In the genomic region with DNA sequence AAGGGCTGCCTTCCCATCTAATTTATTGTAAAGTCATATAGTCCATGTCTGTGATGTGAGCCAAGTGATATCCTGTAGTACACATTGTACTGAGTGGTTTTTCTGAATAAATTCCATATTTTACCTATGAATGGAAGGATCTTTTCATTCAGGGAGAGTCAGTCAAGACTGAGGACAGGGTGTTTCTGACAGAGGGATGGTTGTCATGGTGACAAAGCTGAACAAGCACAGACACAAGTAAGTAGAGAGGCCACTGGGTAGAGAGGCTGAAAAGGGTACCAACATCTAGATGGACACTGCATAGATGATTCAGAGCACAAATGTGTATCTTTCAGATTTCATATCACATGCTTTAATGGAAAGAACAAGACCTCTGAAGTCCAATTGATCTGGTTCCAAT, we compare ENCODE assay signal across 24 cellular contexts. TPM values are rescaled to one million over a fixed set of nuclear protein-coding genes. Genes with fewer than 3 reads are reported as not detected.
DNase-seq lines count a peak whose midpoint lies in the region; ATAC-seq, FAIRE-seq and TF ChIP-seq lines count a peak whose summit lies in the region.
"Had no signal": no experiment of that assay in that cellular context is flagged by ENCODE, and none has a peak within 500 bp of the region (broad histone marks: within the 10 kb centered on the region; RNA-seq: fewer than 3 reads in every experiment).

No MANE protein-coding gene starts in this region.

- H3K9me1 ChIP-seq in K562 (ENCODE audit: control insufficient read depth, insufficient read depth, low read length), result no peaks in the 10 kb centered on the region

- H3K4me1 Mint-ChIP-seq in MCF 10A (ENCODE audit: insufficient read depth, unreplicated experiment), result peaks cover 32% of the 10 kb centered on the region
- peaks cover 5% of the 10 kb centered on the region for H3K4me1 Mint-ChIP-seq in activated CD8-positive, alpha-beta T cell treated with anti-CD3 and anti-CD28 coated beads, Interleukin-2, amount 10 ng/mL, durations not matched to agents 7 days and 5 days (ENCODE audit: low read depth)
- H3K4me1 Mint-ChIP-seq: GM23338 had no signal

- DNase-seq in MCF 10A (ENCODE audit: unreplicated experiment) (no peak), breast epithelium (ENCODE audit: low spot score in 2 of 2) (no peak), K562 (ENCODE audit: extremely low read depth in 1 of 4, low spot score in 3 of 4) (no peak), midbrain (lab: John Stamatoyannopoulos, UW) (peak; percentile 1), kidney glomerular epithelial cell (lab: John Stamatoyannopoulos, UW) (no peak), NCI-H526 (lab: John Stamatoyannopoulos, UW) (no peak)
- DNase-seq in activated CD8-positive, alpha-beta T cell treated with anti-CD3 and anti-CD28 coated beads, Interleukin-2, amount 10 ng/mL, durations not matched to agents 7 days and 5 days, result no peak
- DNase-seq: CD4-positive, CD25-positive, alpha-beta regulatory T cell; GDM1; KG1; MV-4-11; NCI-H1694 treated with DMSO at 0.1 percent for 48 hours; NCI-H2081 treated with DMSO at 0.1 percent for 48 hours; NCI-H82 had no signal

- H3K79me2 ChIP-seq in K562 (ENCODE audit: control insufficient read depth, insufficient read depth, low read length), result no peaks in the 10 kb centered on the region

- no peak overlapping the region for H3K4me3 Mint-ChIP-seq in MCF 10A (ENCODE audit: unreplicated experiment)
- H3K4me3 Mint-ChIP-seq in activated CD8-positive, alpha-beta T cell treated with anti-CD3 and anti-CD28 coated beads, Interleukin-2, amount 10 ng/mL, durations not matched to agents 7 days and 5 days, result no peak overlapping the region
- H3K4me3 Mint-ChIP-seq: CD4-positive, CD25-positive, alpha-beta regulatory T cell; GM23338 had no signal

- POLR2A ChIA-PET in MCF 10A (lab: Yijun Ruan, JAX) (interaction anchor here (1.2 to 1.6 kb wide), 4 partner anchors 11 to 180 kb away, joined by 3 to 9 read pairs (median 4); no protein-coding TSS in a partner anchor), K562 (lab: Yijun Ruan, JAX) (interaction anchor here (0.6 to 1.1 kb wide), 4 partner anchors 10 to 136 kb away, joined by 3 to 6 read pairs (median 3); no protein-coding TSS in a partner anchor)
- POLR2A ChIA-PET in activated CD8-positive, alpha-beta T cell treated with anti-CD3 and anti-CD28 coated beads, Interleukin-2, amount 10 ng/mL, durations not matched to agents 7 days and 5 days (lab: Charles Lee), result no interaction called here

- H3K27ac ChIP-seq in breast epithelium (no peak overlapping the region), K562 (ENCODE audit: extremely low read depth, low read depth, low read length) (no peak overlapping the region)

- TF ChIP-seq POLR2A in breast epithelium (IDR thresholded peaks at IDR 0.05) (no peak), K562 (conservative IDR thresholded peaks at IDR 0.05) (no peak)

- H3K9me3 ChIP-seq in breast epithelium, result no peaks in the 10 kb centered on the region
- H3K9me3 ChIP-seq in K562 (replicated peaks; ENCODE audit: control insufficient read depth, insufficient read depth, low read depth, low read length), result no peaks in the 10 kb centered on the region
- H3K9me3 ChIP-seq: HAP-1 had no signal

- H3K36me3 ChIP-seq in breast epithelium (no peaks in the 10 kb centered on the region), K562 (ENCODE audit: control insufficient read depth, insufficient read depth, low read length) (no peaks in the 10 kb centered on the region)
- H3K36me3 ChIP-seq: HAP-1 had no signal

- H3K9me3 Mint-ChIP-seq in MCF 10A (ENCODE audit: unreplicated experiment), result no peaks in the 10 kb centered on the region
- H3K9me3 Mint-ChIP-seq in activated CD8-positive, alpha-beta T cell treated with anti-CD3 and anti-CD28 coated beads, Interleukin-2, amount 10 ng/mL, durations not matched to agents 7 days and 5 days (ENCODE audit: insufficient read depth), result no peaks in the 10 kb centered on the region
- H3K9me3 Mint-ChIP-seq: CD4-positive, CD25-positive, alpha-beta regulatory T cell; GM23338 had no signal

- TF ChIP-seq EP300 in K562 (IDR thresholded peaks at IDR 0.05; ENCODE audit: low read length), result no peak

- intact Hi-C loops in MCF 10A (cut with micrococcal nuclease), result no loop called here
- intact Hi-C loops in breast epithelium (cut with DNase I; ENCODE audit: low total_unique reads), result no loop called here
- intact Hi-C loops in K562 (cut with micrococcal nuclease), result no loop called here

- H3K4me3 ChIP-seq in breast epithelium (no peak overlapping the region), K562 (no peak overlapping the region)
- H3K4me3 ChIP-seq: GM23338, HAP-1 had no signal

- no peak for TF ChIP-seq RAD21 in K562 (CRISPR knock-in tag; conservative IDR thresholded peaks at IDR 0.05 in 1 of 2, IDR thresholded peaks at IDR 0.05 in 1 of 2)

- BruUV-seq in MCF 10A (replicated peaks; lab: Mats Ljungman, UMichigan) (no TSS peak), K562 (replicated peaks; lab: Mats Ljungman, UMichigan) (no TSS peak)

- no peak overlapping the region for H3K9ac ChIP-seq in K562 (ENCODE audit: insufficient read depth in 1 of 2, low read depth in 2 of 2, low read length in 2 of 2)

- H4K20me1 ChIP-seq in K562 (replicated peaks; ENCODE audit: control insufficient read depth, insufficient read depth, low read length), result no peaks in the 10 kb centered on the region

- TF ChIP-seq CTCF in MCF 10A (IDR thresholded peaks at IDR 0.05; ENCODE audit: unreplicated experiment), result no peak
- TF ChIP-seq CTCF in breast epithelium (IDR thresholded peaks at IDR 0.05), result no peak
- no peak for TF ChIP-seq CTCF in K562 (IDR thresholded peaks at IDR 0.05 in 2 of 3, conservative IDR thresholded peaks at IDR 0.05 in 1 of 3; ENCODE audit: insufficient read depth in 2 of 3, low read depth in 1 of 3, low read length in 3 of 3)

- H3K36me3 Mint-ChIP-seq in MCF 10A (ENCODE audit: insufficient read depth, unreplicated experiment), result no peaks in the 10 kb centered on the region
- no peaks in the 10 kb centered on the region for H3K36me3 Mint-ChIP-seq in activated CD8-positive, alpha-beta T cell treated with anti-CD3 and anti-CD28 coated beads, Interleukin-2, amount 10 ng/mL, durations not matched to agents 7 days and 5 days (ENCODE audit: low read depth)
- H3K36me3 Mint-ChIP-seq: CD4-positive, CD25-positive, alpha-beta regulatory T cell had no signal

- ATAC-seq in K562, result no peak
- no peak for ATAC-seq in activated CD8-positive, alpha-beta T cell treated with anti-CD3 and anti-CD28 coated beads, Interleukin-2, amount 10 ng/mL, durations not matched to agents 7 days and 5 days
- ATAC-seq: GM23338, Panc1, SK-N-SH treated with all-trans-retinoic acid at 6 μM for 48 hours had no signal

- no peak overlapping the region for H3K4me2 ChIP-seq in K562 (ENCODE audit: insufficient read depth, low read length)
- H3K4me2 ChIP-seq: GM23338 had no signal

- CTCF ChIA-PET in MCF 10A (lab: Yijun Ruan, JAX), result interaction anchor here (0.6 to 3.2 kb wide), 9 partner anchors 8 to 117 kb away, joined by 3 to 18 read pairs (median 4); a partner anchor contains a TSS
- CTCF ChIA-PET in K562 (lab: Yijun Ruan, JAX; ENCODE audit: low intra/inter-chr PET ratio), result no interaction called here
- CTCF ChIA-PET in activated CD8-positive, alpha-beta T cell treated with anti-CD3 and anti-CD28 coated beads, Interleukin-2, amount 10 ng/mL, durations not matched to agents 7 days and 5 days (lab: Charles Lee), result interaction anchor here (1.8 to 2.8 kb wide), 3 partner anchors 14 to 69 kb away, joined by 6 to 9 read pairs (median 6); a partner anchor contains a TSS

- peak overlapping the region; percentile 40 for H3K27ac Mint-ChIP-seq in MCF 10A (ENCODE audit: low read depth, unreplicated experiment)
- H3K27ac Mint-ChIP-seq in activated CD8-positive, alpha-beta T cell treated with anti-CD3 and anti-CD28 coated beads, Interleukin-2, amount 10 ng/mL, durations not matched to agents 7 days and 5 days, result no peak overlapping the region
- H3K27ac Mint-ChIP-seq: CD4-positive, CD25-positive, alpha-beta regulatory T cell; GM23338 had no signal

- no peaks in the 10 kb centered on the region for H3K4me1 ChIP-seq in breast epithelium
- H3K4me1 ChIP-seq in K562 (replicated peaks in 1 of 2; ENCODE audit: control insufficient read depth in 2 of 2, insufficient read depth in 2 of 2, low read length in 2 of 2), result peaks cover 16 to 22% of the 10 kb centered on the region in 2 experiments; a peak in 4 of 5 replicates
- H3K4me1 ChIP-seq: HAP-1 had no signal

- FAIRE-seq in K562 (lab: Jason Lieb, UNC), result no peak
- FAIRE-seq: GM18507 had no signal

- H3K27me3 Mint-ChIP-seq in MCF 10A (ENCODE audit: insufficient read depth, unreplicated experiment), result no peaks in the 10 kb centered on the region
- H3K27me3 Mint-ChIP-seq in activated CD8-positive, alpha-beta T cell treated with anti-CD3 and anti-CD28 coated beads, Interleukin-2, amount 10 ng/mL, durations not matched to agents 7 days and 5 days (ENCODE audit: low read depth), result peaks cover 11% of the 10 kb centered on the region

- H3K27me3 ChIP-seq in breast epithelium (no peaks in the 10 kb centered on the region), K562 (ENCODE audit: control insufficient read depth in 2 of 2, insufficient read depth in 2 of 2, low read length in 2 of 2) (peaks cover 3 to 14% of the 10 kb centered on the region in 2 experiments)

- no peak overlapping the region for H2AFZ ChIP-seq in K562 (ENCODE audit: low read depth, low read length)
- H2AFZ ChIP-seq: GM23338 had no signal

- in situ Hi-C loops in K562 (cut with MboI), result no loop called here

RNA-seq across cellular contexts. Expression of a gene that starts 22.6 kb away (rescaled TPM):
- total RNA-seq in MCF 10A (2022), result not detected in 2 replicates
- 1 to 10 TPM in 1 of 3 donors, not detected in 2; 1.5 TPM for total RNA-seq in breast epithelium
- not detected in 2 replicates for total RNA-seq in K562 (2011; cell fraction: chromatin; rRNA removed; ENCODE audit: low replicate concordance)
- total RNA-seq in K562 (2011; cell fraction: nucleolus; rRNA removed), result not detected in 2 replicates
- not detected in 2 replicates for total RNA-seq in K562 (2011; cell fraction: nucleoplasm; rRNA removed)
- total RNA-seq in K562 (2014; rRNA removed), result not detected in 2 replicates
- not detected in 2 replicates for total RNA-seq in K562 (2014; rRNA removed; fragmentation: Illumina TruSeq; extraction: Trizol)
- not detected in 2 replicates for total RNA-seq in K562 (2015; rRNA removed; fragmentation: Illumina TruSeq; extraction: Trizol)
- total RNA-seq in K562 (2021), result not detected in 2 replicates
- polyA plus RNA-seq in K562 (2011; rRNA removed), result not detected in 2 replicates
- not detected in 2 replicates for polyA plus RNA-seq in K562 (2011; cell fraction: cytosol; rRNA removed)
- not detected in 2 replicates for polyA plus RNA-seq in K562 (2011; cell fraction: nucleus; rRNA removed)
- not detected in 2 replicates for polyA plus RNA-seq in K562 (2012)
- polyA plus RNA-seq in K562 (2014; fragmentation: Illumina TruSeq; extraction: Trizol), result not detected in 2 replicates
- not detected for polyA plus RNA-seq in K562 (2014; fragmentation: Nextera tagmentation; extraction: Ambion mirVana)
- polyA plus RNA-seq in K562 (2014; rRNA removed), result not detected in 2 replicates
- polyA minus RNA-seq in K562 (2011; rRNA and poly(A)+ RNA removed), result not detected in 2 replicates
- polyA minus RNA-seq in K562 (2011; cell fraction: cytosol; rRNA and poly(A)+ RNA removed), result not detected in 2 replicates
- not detected in 2 replicates for polyA minus RNA-seq in K562 (2011; cell fraction: nucleus; rRNA and poly(A)+ RNA removed)
- total RNA-seq in activated CD8-positive, alpha-beta T cell treated with anti-CD3 and anti-CD28 coated beads, Interleukin-2, amount 10 ng/mL, durations not matched to agents 7 days and 5 days, result not detected
- total RNA-seq: A673; CD4-positive, CD25-positive, alpha-beta regulatory T cell; Daoy; GM23338; HT1080; NCI-H460 had no signal
- polyA plus RNA-seq: BJ; CD4-positive, CD25-positive, alpha-beta regulatory T cell; GM23338 had no signal

RNA-seq across cellular contexts. Expression of a gene that starts 54.4 kb away (rescaled TPM):
- 0.58 and 1.1 TPM in 2 replicates for total RNA-seq in MCF 10A (2022)
- total RNA-seq in breast epithelium, result under 1 TPM in 1 of 3 donors, not detected in 2; 0.59 TPM
- total RNA-seq in K562 (2011; cell fraction: chromatin; rRNA removed; ENCODE audit: low replicate concordance), result not detected in 2 replicates
- total RNA-seq in K562 (2011; cell fraction: nucleolus; rRNA removed), result not detected in 2 replicates
- not detected in 2 replicates for total RNA-seq in K562 (2011; cell fraction: nucleoplasm; rRNA removed)
- total RNA-seq in K562 (2014; rRNA removed), result not detected in 2 replicates
- total RNA-seq in K562 (2014; rRNA removed; fragmentation: Illumina TruSeq; extraction: Trizol), result not detected in 2 replicates
- not detected in 2 replicates for total RNA-seq in K562 (2015; rRNA removed; fragmentation: Illumina TruSeq; extraction: Trizol)
- total RNA-seq in K562 (2021), result not detected in 2 replicates
- polyA plus RNA-seq in K562 (2011; rRNA removed), result not detected in 2 replicates
- polyA plus RNA-seq in K562 (2011; cell fraction: cytosol; rRNA removed), result 0.04 and 0.06 TPM in 2 replicates
- 0.07 TPM in 1 of 2 replicates, not detected in the other for polyA plus RNA-seq in K562 (2011; cell fraction: nucleus; rRNA removed)
- polyA plus RNA-seq in K562 (2012), result 0.04 and 0.22 TPM in 2 replicates
- not detected in 2 replicates for polyA plus RNA-seq in K562 (2014; fragmentation: Illumina TruSeq; extraction: Trizol)
- polyA plus RNA-seq in K562 (2014; fragmentation: Nextera tagmentation; extraction: Ambion mirVana), result under 1 TPM in 1 of 2 experiments, not detected in 1; 0.04 TPM
- polyA plus RNA-seq in K562 (2014; rRNA removed), result 0.19 TPM in 1 of 2 replicates, not detected in the other
- not detected in 2 replicates for polyA minus RNA-seq in K562 (2011; rRNA and poly(A)+ RNA removed)
- polyA minus RNA-seq in K562 (2011; cell fraction: cytosol; rRNA and poly(A)+ RNA removed), result not detected in 2 replicates
- polyA minus RNA-seq in K562 (2011; cell fraction: nucleus; rRNA and poly(A)+ RNA removed), result not detected in 2 replicates
- not detected for total RNA-seq in activated CD8-positive, alpha-beta T cell treated with anti-CD3 and anti-CD28 coated beads, Interleukin-2, amount 10 ng/mL, durations not matched to agents 7 days and 5 days
- total RNA-seq: A673; CD4-positive, CD25-positive, alpha-beta regulatory T cell; GM23338; NCI-H460 had no signal
- polyA plus RNA-seq: GM23338 had no signal
